ENCODE assay signal across 13 cellular contexts in the genomic region with DNA sequence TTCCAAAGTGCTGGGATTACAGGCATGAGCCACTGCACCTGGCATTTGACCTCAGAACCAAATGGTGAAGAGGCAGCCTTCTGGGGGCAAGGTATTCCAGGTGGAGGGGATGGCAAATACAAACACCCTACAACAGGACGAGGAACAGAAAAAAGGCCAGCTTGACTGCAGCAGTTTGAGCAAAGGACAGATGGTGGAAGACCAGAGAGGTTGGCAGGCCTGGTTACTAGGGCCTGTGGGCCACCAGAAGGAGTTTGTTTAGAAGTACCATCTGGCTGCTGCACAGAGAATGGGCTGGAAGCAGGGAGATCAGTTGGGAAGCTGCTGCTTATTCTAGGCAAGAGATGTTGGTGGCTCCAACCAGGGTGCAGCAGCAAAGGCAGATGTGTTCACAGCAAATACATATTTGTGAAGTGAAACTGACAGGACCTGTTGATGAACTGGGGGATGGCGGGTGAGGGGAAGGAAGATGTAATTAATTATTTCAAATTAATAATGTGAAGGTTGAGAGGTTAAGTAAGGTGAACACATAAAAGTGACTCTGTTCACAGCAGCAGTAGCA. TPM values are rescaled to one million over a fixed set of nuclear protein-coding genes. Genes with fewer than 3 reads are reported as not detected.
DNase-seq lines count a peak whose midpoint lies in the region; ATAC-seq and TF ChIP-seq lines count a peak whose summit lies in the region.
"Had no signal": no experiment of that assay in that cellular context is flagged by ENCODE, and none has a peak within 500 bp of the region (broad histone marks: within the 10 kb centered on the region; RNA-seq: fewer than 3 reads in every experiment).

No MANE protein-coding gene starts in this region.

- intact Hi-C loops in prostate gland (cut with DNase I), result loop anchor here (1.0 kb wide), 1 partner anchor 113 kb away; no protein-coding TSS in a partner anchor

- ATAC-seq in stimulated activated memory B cell treated with anti-CD40 and anti-IgM and Interleukin-4, amounts not matched to agents 10 μg/mL and 1 μg/mL and 100 μg/mL, for 72 hours, result no peak
- ATAC-seq in GM18511 (IDR thresholded peaks at IDR 0.05; ENCODE audit: unreplicated experiment), result no peak
- ATAC-seq: activated CD8-positive, alpha-beta T cell treated with anti-CD3 and anti-CD28 coated beads for 36 hours; stimulated activated naive CD8-positive, alpha-beta T cell treated with anti-CD3 and anti-CD28 coated beads, Interleukin-15, amount 100 ng/mL, for 72 hours had no signal

- DNase-seq in RPMI8226 (peak; percentile 25), hepatocyte (ENCODE audit: low spot score) (no peak), NCI-H1092 treated with DMSO at 0.1 percent for 48 hours (lab: John Stamatoyannopoulos, UW) (no peak), prostate gland (ENCODE audit: low spot score) (no peak), Ammon's horn (ENCODE audit: low spot score) (no peak)
- DNase-seq: activated CD8-positive, alpha-beta T cell treated with anti-CD3 and anti-CD28 coated beads for 36 hours; GDM1; mammary epithelial cell; NCI-H2081 treated with DMSO at 0.1 percent for 48 hours; stimulated activated naive CD8-positive, alpha-beta T cell treated with anti-CD3 and anti-CD28 coated beads, Interleukin-15, amount 100 ng/mL, for 72 hours had no signal

- H3K36me3 ChIP-seq in HEK293 (ENCODE audit: control insufficient read depth in 2 of 2, insufficient read depth in 1 of 2, low read length in 2 of 2) (no peaks in the 10 kb centered on the region), hepatocyte (replicated peaks; ENCODE audit: insufficient read depth, low read depth) (no peaks in the 10 kb centered on the region), prostate gland (no peaks in the 10 kb centered on the region)

- CTCF ChIA-PET in HEK293 (lab: Yijun Ruan, JAX), result interaction anchor here (0.6 to 8.6 kb wide), 27 partner anchors 8 to 748 kb away, joined by 3 to 151 read pairs (median 6); no protein-coding TSS in a partner anchor

- peak overlapping the region; percentile 67 for H3K27ac Mint-ChIP-seq in stimulated activated memory B cell treated with anti-CD40 and anti-IgM and Interleukin-4, amounts not matched to agents 10 μg/mL and 1 μg/mL and 100 μg/mL, for 72 hours

- TF ChIP-seq CTCF in HEK293 (tag by site-specific recombination; IDR thresholded peaks at IDR 0.05), result no peak
- no peak for TF ChIP-seq CTCF in hepatocyte (IDR thresholded peaks at IDR 0.05; ENCODE audit: poor library complexity)
- TF ChIP-seq CTCF in prostate gland (IDR thresholded peaks at IDR 0.05), result no peak

- peaks cover 17% of the 10 kb centered on the region for H3K79me2 ChIP-seq in hepatocyte

- no peak for TF ChIP-seq POLR2A in prostate gland (IDR thresholded peaks at IDR 0.05)

- H3K4me2 ChIP-seq in hepatocyte, result no peak overlapping the region

- POLR2A ChIA-PET in HEK293 (lab: Yijun Ruan, JAX), result no interaction called here

- H3K27me3 ChIP-seq in hepatocyte (no peaks in the 10 kb centered on the region), prostate gland (replicated peaks; ENCODE audit: insufficient read depth) (no peaks in the 10 kb centered on the region)

- no peaks in the 10 kb centered on the region for H3K9me2 ChIP-seq in hepatocyte (replicated peaks; ENCODE audit: insufficient read depth)

- no peaks in the 10 kb centered on the region for H3K36me3 Mint-ChIP-seq in stimulated activated memory B cell treated with anti-CD40 and anti-IgM and Interleukin-4, amounts not matched to agents 10 μg/mL and 1 μg/mL and 100 μg/mL, for 72 hours

- no peak overlapping the region for H3K4me3 Mint-ChIP-seq in stimulated activated memory B cell treated with anti-CD40 and anti-IgM and Interleukin-4, amounts not matched to agents 10 μg/mL and 1 μg/mL and 100 μg/mL, for 72 hours
- H3K4me3 Mint-ChIP-seq: activated CD8-positive, alpha-beta T cell treated with anti-CD3 and anti-CD28 coated beads for 36 hours; stimulated activated naive CD8-positive, alpha-beta T cell treated with anti-CD3 and anti-CD28 coated beads, Interleukin-15, amount 100 ng/mL, for 72 hours had no signal

- no peaks in the 10 kb centered on the region for H3K9me3 ChIP-seq in HEK293 (ENCODE audit: control insufficient read depth, insufficient read depth, low read depth, low read length)
- no peaks in the 10 kb centered on the region for H3K9me3 ChIP-seq in hepatocyte (ENCODE audit: low read depth)
- no peaks in the 10 kb centered on the region for H3K9me3 ChIP-seq in prostate gland

- H3K4me3 ChIP-seq in HEK293 (ENCODE audit: low read depth, low read length) (no peak overlapping the region), hepatocyte (no peak overlapping the region), prostate gland (no peak overlapping the region)

- no peak overlapping the region for H2AFZ ChIP-seq in hepatocyte

- peaks cover 10% of the 10 kb centered on the region for H4K20me1 ChIP-seq in hepatocyte (ENCODE audit: insufficient read depth, poor library complexity, severe bottlenecking)

- H3K4me1 Mint-ChIP-seq in stimulated activated memory B cell treated with anti-CD40 and anti-IgM and Interleukin-4, amounts not matched to agents 10 μg/mL and 1 μg/mL and 100 μg/mL, for 72 hours, result peaks cover 41% of the 10 kb centered on the region

- H3K9me3 Mint-ChIP-seq in stimulated activated memory B cell treated with anti-CD40 and anti-IgM and Interleukin-4, amounts not matched to agents 10 μg/mL and 1 μg/mL and 100 μg/mL, for 72 hours, result no peaks in the 10 kb centered on the region
- H3K9me3 Mint-ChIP-seq: activated CD8-positive, alpha-beta T cell treated with anti-CD3 and anti-CD28 coated beads for 36 hours; stimulated activated naive CD8-positive, alpha-beta T cell treated with anti-CD3 and anti-CD28 coated beads, Interleukin-15, amount 100 ng/mL, for 72 hours had no signal

- H3K27ac ChIP-seq in HEK293 (ENCODE audit: extremely low read depth, low read depth, low read length) (no peak overlapping the region), hepatocyte (peak overlapping the region; percentile 53), prostate gland (no peak overlapping the region)

- H3K4me1 ChIP-seq in HEK293 (ENCODE audit: control insufficient read depth, insufficient read depth, low read length) (peaks cover 25% of the 10 kb centered on the region), hepatocyte (ENCODE audit: insufficient read depth) (peaks cover 16% of the 10 kb centered on the region), prostate gland (replicated peaks) (peaks cover 5% of the 10 kb centered on the region)

- WGBS in hepatocyte (ENCODE audit: low lambda C conversion rate, missing lambda C conversion rate), result 97% methylated on average over 2 of the region's 2 CpGs
- 95% methylated on average over 2 of the region's 2 CpGs for WGBS in prostate gland

- H3K27me3 Mint-ChIP-seq in stimulated activated memory B cell treated with anti-CD40 and anti-IgM and Interleukin-4, amounts not matched to agents 10 μg/mL and 1 μg/mL and 100 μg/mL, for 72 hours, result no peaks in the 10 kb centered on the region
- H3K27me3 Mint-ChIP-seq: activated CD8-positive, alpha-beta T cell treated with anti-CD3 and anti-CD28 coated beads for 36 hours; stimulated activated naive CD8-positive, alpha-beta T cell treated with anti-CD3 and anti-CD28 coated beads, Interleukin-15, amount 100 ng/mL, for 72 hours had no signal

TF ChIP-seq in HEK293, 187 proteins besides CTCF, POLR2A, EP300 and RAD21:
- peak; percentile 45; the same call in 1 of the 2 replicates for TF ChIP-seq SCRT2 (tag by site-specific recombination; IDR thresholded peaks at IDR 0.05)
- TF ChIP-seq, protein P1, sequence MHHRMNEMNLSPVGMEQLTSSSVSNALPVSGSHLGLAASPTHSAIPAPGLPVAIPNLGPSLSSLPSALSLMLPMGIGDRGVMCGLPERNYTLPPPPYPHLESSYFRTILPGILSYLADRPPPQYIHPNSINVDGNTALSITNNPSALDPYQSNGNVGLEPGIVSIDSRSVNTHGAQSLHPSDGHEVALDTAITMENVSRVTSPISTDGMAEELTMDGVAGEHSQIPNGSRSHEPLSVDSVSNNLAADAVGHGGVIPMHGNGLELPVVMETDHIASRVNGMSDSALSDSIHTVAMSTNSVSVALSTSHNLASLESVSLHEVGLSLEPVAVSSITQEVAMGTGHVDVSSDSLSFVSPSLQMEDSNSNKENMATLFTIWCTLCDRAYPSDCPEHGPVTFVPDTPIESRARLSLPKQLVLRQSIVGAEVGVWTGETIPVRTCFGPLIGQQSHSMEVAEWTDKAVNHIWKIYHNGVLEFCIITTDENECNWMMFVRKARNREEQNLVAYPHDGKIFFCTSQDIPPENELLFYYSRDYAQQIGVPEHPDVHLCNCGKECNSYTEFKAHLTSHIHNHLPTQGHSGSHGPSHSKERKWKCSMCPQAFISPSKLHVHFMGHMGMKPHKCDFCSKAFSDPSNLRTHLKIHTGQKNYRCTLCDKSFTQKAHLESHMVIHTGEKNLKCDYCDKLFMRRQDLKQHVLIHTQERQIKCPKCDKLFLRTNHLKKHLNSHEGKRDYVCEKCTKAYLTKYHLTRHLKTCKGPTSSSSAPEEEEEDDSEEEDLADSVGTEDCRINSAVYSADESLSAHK (tag by site-specific recombination; IDR thresholded peaks at IDR 0.05), result no peak

RNA-seq across cellular contexts. Expression of gene YPEL2, which starts 2.8 kb away (rescaled TPM):
- 17.5 and 26.0 TPM in 2 replicates for total RNA-seq in hepatocyte
- 20.2 and 21.0 TPM in 2 replicates for polyA plus RNA-seq in hepatocyte
- 10 to 100 TPM; 12.8 to 40.3 TPM for total RNA-seq in prostate gland
